Comparison of ENCODE assay signal across 8 cellular contexts in the genomic region with DNA sequence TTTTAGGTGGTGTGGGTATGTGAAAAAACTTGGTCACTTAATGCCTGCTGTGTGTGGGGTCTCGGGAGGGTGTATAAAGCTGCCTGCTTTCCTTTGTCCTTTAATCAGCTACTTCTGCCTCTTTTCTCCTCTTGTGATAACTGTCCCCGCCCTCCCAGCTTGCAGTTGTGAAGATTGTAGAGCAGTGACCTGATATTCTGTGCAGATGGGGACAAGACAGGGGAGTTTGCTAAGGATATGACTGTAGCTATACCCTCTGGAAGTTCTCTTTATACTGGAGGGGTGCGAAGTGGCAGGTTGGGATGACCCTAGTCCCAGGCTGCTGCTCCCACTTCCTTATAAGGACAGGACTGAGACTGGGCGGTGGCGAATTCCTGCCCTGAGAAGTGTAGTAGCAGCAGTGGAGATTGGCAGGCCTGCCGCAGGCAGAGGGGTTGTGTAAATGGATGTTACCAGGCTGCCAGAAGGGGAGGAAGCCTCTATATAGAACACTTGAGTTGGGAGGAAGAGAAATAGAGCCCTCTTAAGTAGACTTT. TPM values are rescaled to one million over a fixed set of nuclear protein-coding genes. Genes with fewer than 3 reads are reported as not detected.
DNase-seq lines count a peak whose midpoint lies in the region; ATAC-seq, FAIRE-seq and TF ChIP-seq lines count a peak whose summit lies in the region.

No MANE protein-coding gene starts in this region.

- H3K27ac Mint-ChIP-seq in activated T-helper 17 cell treated with anti-CD3 and anti-CD28 coated beads, Interleukin-2, amount 50 U/mL, for 72 hours: peak overlapping the region; percentile 92
- H3K27ac Mint-ChIP-seq in nephron progenitor cell: peak overlapping the region; percentile 98

- TF ChIP-seq CTCF in nephron progenitor cell (IDR thresholded peaks at IDR 0.05): no peak

- peak; percentile 11 for ATAC-seq in activated T-helper 17 cell treated with anti-CD3 and anti-CD28 coated beads, Interleukin-2, amount 50 U/mL, for 72 hours (replicated peaks)
- ATAC-seq in HG03354 (IDR thresholded peaks at IDR 0.05; ENCODE audit: poor library complexity, severe bottlenecking, unreplicated experiment): no peak

- DNase-seq in activated T-cell treated with anti-CD3 and anti-CD28 coated beads for 24 hours (ENCODE audit: low read depth): peak; percentile 15
- no peak for DNase-seq in activated T-cell treated with anti-CD3 and anti-CD28 coated beads for 4 hours
- peak; percentile 59 for DNase-seq in NCI-H146 (lab: John Stamatoyannopoulos, UW)
- peak; percentile 42 to 62 for DNase-seq in frontal cortex (ENCODE audit: low spot score in 2 of 2)
- DNase-seq in nephron progenitor cell: peak; percentile 50
- DNase-seq in 8988T: no peak

- peaks cover 14% of the 10 kb centered on the region for H3K4me1 Mint-ChIP-seq in activated T-helper 17 cell treated with anti-CD3 and anti-CD28 coated beads, Interleukin-2, amount 50 U/mL, for 72 hours
- peaks cover 72% of the 10 kb centered on the region for H3K4me1 Mint-ChIP-seq in nephron progenitor cell

- H3K9me3 Mint-ChIP-seq in activated T-helper 17 cell treated with anti-CD3 and anti-CD28 coated beads, Interleukin-2, amount 50 U/mL, for 72 hours: no peaks in the 10 kb centered on the region
- H3K9me3 Mint-ChIP-seq in nephron progenitor cell: no peaks in the 10 kb centered on the region

- peak overlapping the region; percentile 99 for H3K4me3 Mint-ChIP-seq in activated T-helper 17 cell treated with anti-CD3 and anti-CD28 coated beads, Interleukin-2, amount 50 U/mL, for 72 hours
- peak overlapping the region; percentile 92 for H3K4me3 Mint-ChIP-seq in nephron progenitor cell

- FAIRE-seq in frontal cortex (lab: Jason Lieb, UNC): no peak

- H3K36me3 Mint-ChIP-seq in activated T-helper 17 cell treated with anti-CD3 and anti-CD28 coated beads, Interleukin-2, amount 50 U/mL, for 72 hours (ENCODE audit: low read depth): peaks cover 84% of the 10 kb centered on the region
- peaks cover 58% of the 10 kb centered on the region for H3K36me3 Mint-ChIP-seq in nephron progenitor cell (ENCODE audit: low read depth)

- H3K27me3 Mint-ChIP-seq in activated T-helper 17 cell treated with anti-CD3 and anti-CD28 coated beads, Interleukin-2, amount 50 U/mL, for 72 hours: no peaks in the 10 kb centered on the region
- H3K27me3 Mint-ChIP-seq in nephron progenitor cell (ENCODE audit: low read depth, poor library complexity): peaks cover 3% of the 10 kb centered on the region

RNA-seq across cellular contexts. Expression of a gene that starts 0.8 kb away (rescaled TPM):
- 1,000 to 10,000 TPM in 1 of 2 donors, 100 to 1,000 TPM in 1; 974 to 1,528 TPM for total RNA-seq in activated T-helper 17 cell treated with anti-CD3 and anti-CD28 coated beads, Interleukin-2, amount 50 U/mL, for 72 hours
- total RNA-seq in frontal cortex: 511 TPM

RNA-seq across cellular contexts. Expression of a gene that starts 6.6 kb away (rescaled TPM):
- total RNA-seq in activated T-helper 17 cell treated with anti-CD3 and anti-CD28 coated beads, Interleukin-2, amount 50 U/mL, for 72 hours: 100 to 1,000 TPM in 1 of 2 donors, 10 to 100 TPM in 1; 96.9 to 114 TPM
- total RNA-seq in frontal cortex: 123 TPM

RNA-seq across cellular contexts. Expression of a gene that starts 30.3 kb away (rescaled TPM):
- 100 to 1,000 TPM; 104 to 114 TPM for total RNA-seq in activated T-helper 17 cell treated with anti-CD3 and anti-CD28 coated beads, Interleukin-2, amount 50 U/mL, for 72 hours
- 93.3 TPM for total RNA-seq in frontal cortex

RNA-seq across cellular contexts. Expression of a gene that starts 30.9 kb away (rescaled TPM):
- 100 to 1,000 TPM; 234 to 236 TPM for total RNA-seq in activated T-helper 17 cell treated with anti-CD3 and anti-CD28 coated beads, Interleukin-2, amount 50 U/mL, for 72 hours
- total RNA-seq in frontal cortex: 26.5 TPM

RNA-seq across cellular contexts. Expression of a gene that starts 40.9 kb away (rescaled TPM):
- total RNA-seq in activated T-helper 17 cell treated with anti-CD3 and anti-CD28 coated beads, Interleukin-2, amount 50 U/mL, for 72 hours: 1 to 10 TPM; 7.8 to 8.0 TPM
- total RNA-seq in frontal cortex: 8.2 TPM

Comparison
In these comparisons a context has a peak if more than half of its experiments do, and no peak if none do; other contexts are left out.
1. DNase-seq: peak in activated T-cell treated with anti-CD3 and anti-CD28 coated beads for 24 hours (single experiment), NCI-H146 (single experiment), frontal cortex (2 of 2) and nephron progenitor cell (single experiment); none in activated T-cell treated with anti-CD3 and anti-CD28 coated beads for 4 hours (single experiment) and 8988T (single experiment).